In the genomic region with DNA sequence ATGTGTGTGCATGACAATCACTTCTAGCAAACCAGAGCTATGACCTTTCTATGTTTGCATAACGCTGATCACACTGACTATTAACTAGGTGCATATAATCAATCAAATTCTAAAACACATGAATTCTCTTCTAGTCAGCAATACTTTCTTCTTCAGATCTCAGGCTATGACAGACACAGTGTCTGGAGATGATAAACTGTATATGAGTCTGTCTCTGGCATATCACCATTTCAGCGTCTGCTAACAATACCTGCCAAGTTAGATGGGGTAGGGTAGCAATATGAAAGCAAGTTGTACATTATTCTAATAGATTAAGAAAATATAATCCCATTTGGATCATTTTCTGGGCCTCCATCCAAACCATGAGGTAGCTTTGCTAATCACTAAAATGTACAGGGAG, we compare ENCODE assay signal across 9 cellular contexts.
"Had no signal": no experiment of that assay in that cellular context is flagged by ENCODE, and none has a peak within 500 bp of the region (broad histone marks: within the 10 kb centered on the region; RNA-seq: fewer than 3 reads in every experiment).

No MANE protein-coding gene starts in this region.

- H3K4me2 ChIP-seq: GM23338 had no signal

- H3K4me3 ChIP-seq: GM23248, GM23338, HAP-1 had no signal

- H3K36me3 ChIP-seq: HAP-1 had no signal

- H3K9me3 ChIP-seq: HAP-1 had no signal

- H2AFZ ChIP-seq: GM23248, GM23338 had no signal

- DNase-seq: GM23248, GOT3, H7, H9, HCEC 1CT, HFFc6 had no signal

- H3K9ac ChIP-seq: GM23248 had no signal

- H3K27ac ChIP-seq: GM23248 had no signal

- ATAC-seq: GM23338, HCT116 had no signal
